3 cellular contexts compared by ENCODE assay signal in genomic region chr19:53109527-53109926, GRCh38.
"Had no signal": no experiment of that assay in that cellular context is flagged by ENCODE, and none has a peak within 500 bp of the region (broad histone marks: within the 10 kb centered on the region; RNA-seq: fewer than 3 reads in every experiment).

No MANE protein-coding gene starts in this region.

- ATAC-seq: GM12878 had no signal

- DNase-seq: GDM1, GF-D8 had no signal
